In the genomic region with DNA sequence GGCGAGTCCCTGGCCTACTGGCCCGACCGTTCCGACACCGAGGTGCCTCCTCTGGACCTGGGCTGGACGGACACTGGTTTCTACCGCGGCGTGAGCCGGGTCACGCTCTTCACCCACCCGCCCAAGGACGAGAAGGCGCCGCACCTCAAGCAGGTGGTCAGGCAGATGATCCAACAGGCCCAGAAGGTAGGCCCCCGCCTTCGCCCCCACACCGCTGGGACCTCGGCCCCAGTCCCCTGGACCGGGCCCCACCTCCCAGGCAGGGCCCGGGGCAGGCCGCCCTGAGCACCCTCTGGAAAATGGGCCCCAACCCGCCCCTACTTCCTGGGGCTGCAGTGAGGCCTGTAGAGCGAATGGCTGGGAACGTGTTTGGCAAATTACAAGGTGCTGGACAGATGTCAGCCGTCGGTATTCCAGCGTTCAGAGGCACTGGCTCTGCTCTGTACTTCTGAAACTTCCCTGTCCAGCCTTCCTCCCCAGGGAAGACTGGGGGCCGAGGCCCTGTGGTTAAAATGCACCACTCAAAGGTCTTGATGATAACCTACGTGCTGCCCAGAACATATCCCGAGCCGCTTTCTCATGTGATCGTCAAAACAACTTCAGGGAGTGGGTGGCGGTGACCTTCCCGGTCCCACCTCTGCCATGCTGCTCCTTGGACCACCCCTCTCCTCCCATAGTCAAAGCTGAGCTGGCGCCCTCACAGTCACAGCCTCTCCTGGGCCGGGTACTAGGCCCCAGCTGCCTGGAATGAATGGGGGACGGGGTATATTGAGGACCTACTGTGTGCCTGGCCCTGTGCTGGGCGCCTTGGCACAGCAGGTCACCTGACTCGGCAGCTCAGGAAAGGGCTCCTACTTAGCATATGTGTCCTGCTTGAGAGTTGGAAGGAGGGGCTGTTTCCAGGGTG, we compare ENCODE assay signal across 10 cellular contexts. TPM values are rescaled to one million over a fixed set of nuclear protein-coding genes. Genes with fewer than 3 reads are reported as not detected.
DNase-seq lines count a peak whose midpoint lies in the region; ATAC-seq and TF ChIP-seq lines count a peak whose summit lies in the region.
"Had no signal": no experiment of that assay in that cellular context is flagged by ENCODE, and none has a peak within 500 bp of the region (broad histone marks: within the 10 kb centered on the region; RNA-seq: fewer than 3 reads in every experiment).

No MANE protein-coding gene starts in this region.

- H3K4me1 Mint-ChIP-seq in activated T-cell treated with anti-CD3 and anti-CD28 coated beads, Interleukin-2, amount 50 U/mL, for 72 hours (ENCODE audit: low read depth): peaks cover 13% of the 10 kb centered on the region

- H3K27ac ChIP-seq in body of pancreas (peak overlapping the region; percentile 73 to 89 (median 87)), testis (peak overlapping the region; percentile 76 to 94)

- no peaks in the 10 kb centered on the region for H3K9me3 Mint-ChIP-seq in activated T-cell treated with anti-CD3 and anti-CD28 coated beads, Interleukin-2, amount 50 U/mL, for 72 hours

- DNase-seq in activated T-cell treated with anti-CD3 and anti-CD28 coated beads, Interleukin-2, amount 50 U/mL, for 72 hours: no peak
- DNase-seq in activated T-cell treated with anti-CD3 and anti-CD28 coated beads for 4 hours: no peak
- DNase-seq in body of pancreas: peak; percentile 44 to 59 (median 52)
- peak in 1 of 2 donors; percentile 35 for DNase-seq in left colon
- peak; percentile 59 for DNase-seq in testis
- DNase-seq: AML-193 had no signal

- TF ChIP-seq POLR2A in body of pancreas (IDR thresholded peaks at IDR 0.05): peak; percentile 5 to 20 (median 5)
- TF ChIP-seq POLR2A in testis (IDR thresholded peaks at IDR 0.05): no peak

- H3K27me3 ChIP-seq in body of pancreas (no peaks in the 10 kb centered on the region), testis (no peaks in the 10 kb centered on the region)

- H3K36me3 Mint-ChIP-seq in activated T-cell treated with anti-CD3 and anti-CD28 coated beads, Interleukin-2, amount 50 U/mL, for 72 hours (ENCODE audit: insufficient read depth in 2 of 2): no peaks in the 10 kb centered on the region

- WGBS in body of pancreas, 2 donors: 26 to 29% methylated on average over 7 to 31 of the region's 40 CpGs
- 32 to 33% methylated on average over 10 to 24 of the region's 40 CpGs for WGBS in testis, 2 donors

- peak overlapping the region; percentile 18 to 19 for H3K4me3 Mint-ChIP-seq in activated T-cell treated with anti-CD3 and anti-CD28 coated beads, Interleukin-2, amount 50 U/mL, for 72 hours

- H3K4me1 ChIP-seq in body of pancreas (peaks cover 81% of the 10 kb centered on the region), testis (peaks cover 37% of the 10 kb centered on the region)

- H3K9me3 ChIP-seq in body of pancreas: no peaks in the 10 kb centered on the region
- no peaks in the 10 kb centered on the region for H3K9me3 ChIP-seq in testis

- H3K36me3 ChIP-seq in body of pancreas (replicated peaks in 1 of 2; ENCODE audit: insufficient read depth in 1 of 2, low read depth in 2 of 2) (no peaks in the 10 kb centered on the region), testis (ENCODE audit: low read depth, missing control alignments) (no peaks in the 10 kb centered on the region)

- H3K27me3 Mint-ChIP-seq in activated T-cell treated with anti-CD3 and anti-CD28 coated beads, Interleukin-2, amount 50 U/mL, for 72 hours (ENCODE audit: low read depth): peaks cover 39% of the 10 kb centered on the region

- peak overlapping the region; percentile 42 to 63 for H3K4me3 ChIP-seq in body of pancreas
- H3K4me3 ChIP-seq in testis: peak overlapping the region; percentile 50 to 56

- TF ChIP-seq CTCF in body of pancreas (IDR thresholded peaks at IDR 0.05) (no peak), testis (IDR thresholded peaks at IDR 0.05) (no peak)

- ATAC-seq in activated T-cell treated with anti-CD3 and anti-CD28 coated beads, Interleukin-2, amount 50 U/mL, for 72 hours (replicated peaks in 1 of 2): no peak
- ATAC-seq in body of pancreas (peak; percentile 48), left colon (peak; percentile 37), HG03457 (IDR thresholded peaks at IDR 0.05; ENCODE audit: unreplicated experiment) (no peak), HG03439 (IDR thresholded peaks at IDR 0.05; ENCODE audit: unreplicated experiment) (no peak), GM19023 (IDR thresholded peaks at IDR 0.05; ENCODE audit: unreplicated experiment) (no peak)

- intact Hi-C loops in body of pancreas (cut with DNase I): no loop called here
- intact Hi-C loops in left colon (cut with DNase I, micrococcal nuclease): no loop called here
- intact Hi-C loops in testis (cut with DNase I; ENCODE audit: low total_unique reads): no loop called here

- no peak overlapping the region for H3K27ac Mint-ChIP-seq in activated T-cell treated with anti-CD3 and anti-CD28 coated beads, Interleukin-2, amount 50 U/mL, for 72 hours

RNA-seq across cellular contexts. Expression of gene FAM83F, which starts 0.8 kb away (rescaled TPM):
- under 1 TPM; 0.81 to 0.89 TPM for total RNA-seq in activated T-cell treated with anti-CD3 and anti-CD28 coated beads, Interleukin-2, amount 50 U/mL, for 72 hours
- total RNA-seq in body of pancreas (1 to 10 TPM; 8.9 to 9.1 TPM), left colon (10 to 100 TPM; 35.3 to 44.3 TPM), testis (10 to 100 TPM; 30.2 to 41.1 TPM)
- 57.7 TPM for polyA plus RNA-seq in testis (ENCODE audit: insufficient read depth, low read depth, low replicate concordance)

RNA-seq across cellular contexts. Expression of gene TMA7B, which starts 35.4 kb away (rescaled TPM):
- total RNA-seq in activated T-cell treated with anti-CD3 and anti-CD28 coated beads, Interleukin-2, amount 50 U/mL, for 72 hours: 1 to 10 TPM; 1.4 to 2.5 TPM
- total RNA-seq in body of pancreas: not detected
- not detected for total RNA-seq in left colon
- total RNA-seq in testis: under 1 TPM; 0.43 to 0.47 TPM
- not detected for polyA plus RNA-seq in testis (ENCODE audit: insufficient read depth, low read depth, low replicate concordance)
- total RNA-seq: frontal cortex had no signal

Comparison
In these comparisons a context has a peak if more than half of its experiments do, and no peak if none do; other contexts are left out.
1. ATAC-seq: peak in body of pancreas (single experiment) and left colon (single experiment); none in activated T-cell treated with anti-CD3 and anti-CD28 coated beads, Interleukin-2, amount 50 U/mL, for 72 hours (0 of 2), HG03457 (single experiment), HG03439 (single experiment) and GM19023 (single experiment).
2. DNase-seq: peak in body of pancreas (4 of 4) and testis (single experiment); none in activated T-cell treated with anti-CD3 and anti-CD28 coated beads, Interleukin-2, amount 50 U/mL, for 72 hours (0 of 2) and activated T-cell treated with anti-CD3 and anti-CD28 coated beads for 4 hours (single experiment).
3. RNA of gene FAM83F, which starts 0.8 kb away (total RNA-seq): 35.3 to 44.3 TPM in left colon, 30.2 to 41.1 TPM in testis and 8.9 to 9.1 TPM in body of pancreas; 0.81 to 0.89 TPM in activated T-cell treated with anti-CD3 and anti-CD28 coated beads, Interleukin-2, amount 50 U/mL, for 72 hours; every median in the first group is over 4 times any median in the second.